In genomic region chr12:26121841-26122680, GRCh38 we compare ENCODE assay signal across 9 cellular contexts. TPM values are rescaled to one million over a fixed set of nuclear protein-coding genes. Genes with fewer than 3 reads are reported as not detected.
DNase-seq lines count a peak whose midpoint lies in the region; ATAC-seq, FAIRE-seq and TF ChIP-seq lines count a peak whose summit lies in the region.
"Had no signal": no experiment of that assay in that cellular context is flagged by ENCODE, and none has a peak within 500 bp of the region (broad histone marks: within the 10 kb centered on the region; RNA-seq: fewer than 3 reads in every experiment).

No MANE protein-coding gene starts in this region.

- peaks cover 42% of the 10 kb centered on the region for H3K27me3 Mint-ChIP-seq in mesothelial cell of epicardium (ENCODE audit: low read depth)

- ATAC-seq in HG03354 (IDR thresholded peaks at IDR 0.05; ENCODE audit: poor library complexity, severe bottlenecking, unreplicated experiment), result peak; percentile 34

- intact Hi-C loops in posterior vena cava (cut with DNase I), result loop anchor here in 1 of 2 donors (10.0 kb wide), 2 partner anchors 73 to 153 kb away; partner anchors contain the start of gene SSPN

- no peak overlapping the region for H3K27ac Mint-ChIP-seq in mesothelial cell of epicardium

- TF ChIP-seq CTCF in mesothelial cell of epicardium (IDR thresholded peaks at IDR 0.05; ENCODE audit: unreplicated experiment), result no peak

- 0 to 1% methylated on average over 94 of the region's 94 CpGs for WGBS in ectodermal cell, 2 experiments

- H3K27ac ChIP-seq in ectodermal cell (ENCODE audit: insufficient read depth, low read depth, low read length, poor library complexity, severe bottlenecking), result no peak overlapping the region

- H3K27me3 ChIP-seq in ectodermal cell (ENCODE audit: control insufficient read depth, insufficient read depth, low read length, poor library complexity, severe bottlenecking), result peaks cover 77% of the 10 kb centered on the region

- H3K9me3 ChIP-seq in ectodermal cell (ENCODE audit: control insufficient read depth, low read length), result no peaks in the 10 kb centered on the region

- peak overlapping the region; percentile 60 for H3K4me3 Mint-ChIP-seq in mesothelial cell of epicardium

- no peak for FAIRE-seq in urothelium cell line (lab: Jason Lieb, UNC)
- FAIRE-seq: A204.1 had no signal

- peak overlapping the region; percentile 29 for H3K4me3 ChIP-seq in ectodermal cell (ENCODE audit: insufficient read depth, low read depth, low read length)

- no peaks in the 10 kb centered on the region for H3K36me3 Mint-ChIP-seq in mesothelial cell of epicardium

- peak; percentile 89 for DNase-seq in DMS53 (lab: John Stamatoyannopoulos, UW)
- DNase-seq in DMS53 treated with DMSO at 0.1 percent for 48 hours (lab: John Stamatoyannopoulos, UW; ENCODE audit: unreplicated experiment), result no peak
- DNase-seq in UCSD-AML1 (lab: John Stamatoyannopoulos, UW; ENCODE audit: unreplicated experiment), result peak; percentile 39
- peak in 1 of 2 experiments; percentile 56 for DNase-seq in mesothelial cell of epicardium (ENCODE audit: low spot score in 2 of 2, unreplicated experiment in 2 of 2)
- peak; percentile 17 for DNase-seq in urothelium cell line (ENCODE audit: low spot score)
- no peak for DNase-seq in posterior vena cava (ENCODE audit: low spot score)

- no peaks in the 10 kb centered on the region for H3K9me3 Mint-ChIP-seq in mesothelial cell of epicardium

- peaks cover 22% of the 10 kb centered on the region for H3K4me1 ChIP-seq in ectodermal cell (ENCODE audit: control insufficient read depth, insufficient read depth, low read length)

- peaks cover 49% of the 10 kb centered on the region for H3K4me1 Mint-ChIP-seq in mesothelial cell of epicardium

- H3K36me3 ChIP-seq in ectodermal cell (ENCODE audit: control insufficient read depth, insufficient read depth, low read length), result no peaks in the 10 kb centered on the region

RNA-seq across cellular contexts. Expression of gene BHLHE41, which starts 2.8 kb away (rescaled TPM):
- not detected for polyA plus RNA-seq in ectodermal cell (2013, experiment 1 of 4)
- polyA plus RNA-seq in ectodermal cell (2013, experiment 2 of 4), result not detected
- polyA plus RNA-seq in ectodermal cell (2013, experiment 3 of 4), result not detected
- not detected for polyA plus RNA-seq in ectodermal cell (2013, experiment 4 of 4)
- total RNA-seq in mesothelial cell of epicardium (5.7 to 9.6 TPM (median 9.2 TPM) in 3 replicates), posterior vena cava (10 to 100 TPM; 15.9 to 18.6 TPM)

Comparison
In these comparisons a context has a peak if more than half of its experiments do, and no peak if none do; other contexts are left out.
1. DNase-seq: peak in DMS53 (single experiment), UCSD-AML1 (single experiment) and urothelium cell line (single experiment); none in DMS53 treated with DMSO at 0.1 percent for 48 hours (single experiment) and posterior vena cava (single experiment).